Comparison of ENCODE assay signal across 22 cellular contexts in genomic region chr4:41657561-41657960, GRCh38.
"Had no signal": no experiment of that assay in that cellular context is flagged by ENCODE, and none has a peak within 500 bp of the region (broad histone marks: within the 10 kb centered on the region; RNA-seq: fewer than 3 reads in every experiment).

No MANE protein-coding gene starts in this region.

- H3K36me3 Mint-ChIP-seq: brain; immature natural killer cell; naive thymus-derived CD8-positive, alpha-beta T cell; WTC11 had no signal

- ATAC-seq: activated T-cell treated with anti-CD3 and anti-CD28 coated beads, Interleukin-2, amount 50 U/mL, for 4 hours; effector memory CD8-positive, alpha-beta T cell; mucosa of descending colon; naive thymus-derived CD8-positive, alpha-beta T cell; WTC11 had no signal

- H3K27ac Mint-ChIP-seq: activated CD4-positive, alpha-beta memory T cell treated with anti-CD3 and anti-CD28 coated beads, Interleukin-2, amount 10 ng/mL, durations not matched to agents 7 days and 5 days; brain; effector memory CD8-positive, alpha-beta T cell; immature natural killer cell; naive thymus-derived CD8-positive, alpha-beta T cell; WTC11 had no signal

- H3K36me3 ChIP-seq: adrenal gland, transverse colon, vagina had no signal

- H3K27ac ChIP-seq: adrenal gland, skin epidermis, transverse colon, vagina had no signal

- H3K4me3 ChIP-seq: adrenal gland, lung, mucosa of descending colon, skin epidermis, transverse colon, vagina had no signal

- H3K4me1 ChIP-seq: adrenal gland, transverse colon, vagina had no signal

- DNase-seq: activated CD4-positive, alpha-beta memory T cell treated with anti-CD3 and anti-CD28 coated beads, Interleukin-2, amount 10 ng/mL, durations not matched to agents 7 days and 5 days; activated CD4-positive, alpha-beta T cell treated with anti-CD3 and anti-CD28 coated beads for 4 hours; activated effector memory CD4-positive, alpha-beta T cell treated with Interleukin-2 at 50 U/mL for 16 hours; activated naive CD4-positive, alpha-beta T cell treated with anti-CD3 and anti-CD28 coated beads, Interleukin-2, amount 50 U/mL, for 16 hours; activated T-cell treated with anti-CD3 and anti-CD28 coated beads, Interleukin-2, amount 50 U/mL, for 4 hours; adrenal gland; effector memory CD8-positive, alpha-beta T cell; foreskin melanocyte; immature natural killer cell; left cardiac atrium; mucosa of descending colon; naive thymus-derived CD8-positive, alpha-beta T cell; stimulated activated CD4-positive, alpha-beta T cell treated with anti-CD3 and anti-CD28 coated beads, Interleukin-4, amount 100 ng/mL, for 4 hours; stimulated activated CD8-positive, alpha-beta memory T cell treated with anti-CD3 and anti-CD28 coated beads, Interleukin-4, amount 100 ng/mL, for 48 hours; stimulated activated naive CD4-positive, alpha-beta T cell treated with Interleukin-2 at 50 U/mL for 16 hours; T-helper 2 cell; transverse colon had no signal

- H3K9me3 Mint-ChIP-seq: activated CD4-positive, alpha-beta memory T cell treated with anti-CD3 and anti-CD28 coated beads, Interleukin-2, amount 10 ng/mL, durations not matched to agents 7 days and 5 days; activated T-cell treated with anti-CD3 and anti-CD28 coated beads, Interleukin-2, amount 50 U/mL, for 4 hours; brain; effector memory CD8-positive, alpha-beta T cell; WTC11 had no signal

- H3K9me3 ChIP-seq: adrenal gland, mucosa of descending colon, transverse colon, vagina had no signal

- H3K4me1 Mint-ChIP-seq: activated CD4-positive, alpha-beta memory T cell treated with anti-CD3 and anti-CD28 coated beads, Interleukin-2, amount 10 ng/mL, durations not matched to agents 7 days and 5 days; brain; immature natural killer cell; naive thymus-derived CD8-positive, alpha-beta T cell had no signal

- H3K27me3 ChIP-seq: adrenal gland, transverse colon, vagina had no signal

- H3K27me3 Mint-ChIP-seq: brain had no signal

- H3K4me3 Mint-ChIP-seq: activated CD4-positive, alpha-beta memory T cell treated with anti-CD3 and anti-CD28 coated beads, Interleukin-2, amount 10 ng/mL, durations not matched to agents 7 days and 5 days; activated T-cell treated with anti-CD3 and anti-CD28 coated beads, Interleukin-2, amount 50 U/mL, for 4 hours; brain; effector memory CD8-positive, alpha-beta T cell; immature natural killer cell; naive thymus-derived CD8-positive, alpha-beta T cell; WTC11 had no signal
